In the genomic region with DNA sequence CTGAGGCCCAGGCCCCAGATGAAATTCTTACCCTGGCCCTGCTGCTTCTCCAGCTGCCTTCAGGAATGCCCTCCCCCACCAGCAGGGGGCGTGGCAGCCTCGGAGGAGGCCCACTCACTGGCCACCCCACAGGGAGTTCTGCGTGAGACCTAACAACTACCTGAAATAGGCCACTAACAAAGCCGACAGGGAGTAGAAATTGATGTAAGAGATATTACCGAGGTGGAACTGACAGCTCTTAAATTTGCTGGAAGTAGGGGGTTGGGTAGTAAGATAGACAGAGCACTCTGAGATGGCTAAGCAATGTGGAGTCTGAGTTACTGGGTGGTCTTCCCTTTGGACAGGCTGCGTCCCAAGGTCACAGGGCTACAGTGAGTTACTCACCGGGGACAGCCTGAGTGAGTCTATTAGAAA, we compare ENCODE assay signal across 8 cellular contexts.
DNase-seq lines count a peak whose midpoint lies in the region; ATAC-seq and TF ChIP-seq lines count a peak whose summit lies in the region.

No MANE protein-coding gene starts in this region.

- no peak overlapping the region for H3K4me3 Mint-ChIP-seq in nephron progenitor cell

- no peak overlapping the region for H3K27ac Mint-ChIP-seq in nephron progenitor cell

- in situ Hi-C loops in astrocyte of the cerebellum (cut with HindIII; ENCODE audit: low sequenced_read_pairs): no loop called here

- H3K36me3 Mint-ChIP-seq in nephron progenitor cell (ENCODE audit: low read depth): no peaks in the 10 kb centered on the region

- H3K27me3 Mint-ChIP-seq in nephron progenitor cell (ENCODE audit: low read depth, poor library complexity): peaks cover 13% of the 10 kb centered on the region

- DNase-seq in ELF-1 (ENCODE audit: low read depth, low spot score): peak; percentile 66
- DNase-seq in GM19240 (ENCODE audit: insufficient read length, low spot score): peak; percentile 41
- DNase-seq in RPMI8226: peak; percentile 77
- no peak for DNase-seq in astrocyte of the cerebellum (ENCODE audit: low read depth)
- peak; percentile 67 for DNase-seq in nephron progenitor cell
- DNase-seq in midbrain (lab: John Stamatoyannopoulos, UW): no peak
- DNase-seq in posterior vena cava (ENCODE audit: low spot score): no peak

- H3K9me3 Mint-ChIP-seq in nephron progenitor cell: no peaks in the 10 kb centered on the region

- intact Hi-C loops in posterior vena cava (cut with DNase I): no loop called here

- TF ChIP-seq CTCF in astrocyte of the cerebellum (IDR thresholded peaks at IDR 0.05; ENCODE audit: low read depth, low read length, missing control alignments): peak; percentile 46
- peak; percentile 64 for TF ChIP-seq CTCF in nephron progenitor cell (IDR thresholded peaks at IDR 0.05)

- no peak overlapping the region for H3K4me3 ChIP-seq in astrocyte of the cerebellum (ENCODE audit: low read depth, low read length)

- peak; percentile 91 for ATAC-seq in HG03139 (IDR thresholded peaks at IDR 0.05; ENCODE audit: unreplicated experiment)

- no peaks in the 10 kb centered on the region for H3K4me1 Mint-ChIP-seq in nephron progenitor cell

Comparison
In these comparisons a context has a peak if more than half of its experiments do, and no peak if none do; other contexts are left out.
1. DNase-seq: peak in ELF-1 (single experiment), GM19240 (single experiment), RPMI8226 (single experiment) and nephron progenitor cell (single experiment); none in astrocyte of the cerebellum (single experiment), midbrain (single experiment) and posterior vena cava (single experiment).